10 cellular contexts compared by ENCODE assay signal in genomic region chr6:27720607-27721580, GRCh38.
DNase-seq lines count a peak whose midpoint lies in the region; ATAC-seq, FAIRE-seq and TF ChIP-seq lines count a peak whose summit lies in the region.
"Had no signal": no experiment of that assay in that cellular context is flagged by ENCODE, and none has a peak within 500 bp of the region (broad histone marks: within the 10 kb centered on the region; RNA-seq: fewer than 3 reads in every experiment).

No MANE protein-coding gene starts in this region.

- H3K4me2 ChIP-seq in PC-3 (ENCODE audit: low read length), result no peak overlapping the region

- no peaks in the 10 kb centered on the region for H3K9me3 Mint-ChIP-seq in Caco-2 (ENCODE audit: unreplicated experiment)

- H3K9ac ChIP-seq in PC-3 (ENCODE audit: low read length), result no peak overlapping the region
- H3K9ac ChIP-seq in kidney (ENCODE audit: low read length in 2 of 2), result no peak overlapping the region

- H3K4me1 Mint-ChIP-seq in Caco-2 (ENCODE audit: low read depth, unreplicated experiment), result no peaks in the 10 kb centered on the region

- intact Hi-C loops in PC-3 (cut with micrococcal nuclease) (no loop called here), Caco-2 (cut with micrococcal nuclease; ENCODE audit: unreplicated experiment) (no loop called here), kidney (cut with DNase I) (no loop called here)

- H3K27ac ChIP-seq in PC-3 (ENCODE audit: low read length) (no peak overlapping the region), kidney (ENCODE audit: low read depth in 2 of 2, low read length in 2 of 2) (no peak overlapping the region)
- H3K27ac ChIP-seq: lower lobe of right lung had no signal

- peak; percentile 61 for ATAC-seq in PC-3
- ATAC-seq: lower lobe of right lung had no signal

- H2AFZ ChIP-seq in PC-3 (ENCODE audit: low read length), result peak overlapping the region; percentile 28; the same call in 1 of the 2 replicates

- H3K4me3 ChIP-seq in PC-3 (ENCODE audit: low read length), result no peak overlapping the region
- H3K4me3 ChIP-seq in Caco-2 (ENCODE audit: low read depth, low read length), result no peak overlapping the region
- no peak overlapping the region for H3K4me3 ChIP-seq in kidney (ENCODE audit: low read length in 2 of 2)
- H3K4me3 ChIP-seq: lower lobe of right lung had no signal

- H3K27me3 ChIP-seq in PC-3 (ENCODE audit: low read length) (no peaks in the 10 kb centered on the region), Caco-2 (replicated peaks; ENCODE audit: control insufficient read depth, insufficient read depth, low read length) (no peaks in the 10 kb centered on the region)

- no peaks in the 10 kb centered on the region for H3K9me2 ChIP-seq in PC-3 (replicated peaks; ENCODE audit: low read length)

- H3K36me3 ChIP-seq in PC-3 (ENCODE audit: low read depth, low read length), result no peaks in the 10 kb centered on the region
- no peaks in the 10 kb centered on the region for H3K36me3 ChIP-seq in Caco-2 (ENCODE audit: control insufficient read depth, insufficient read depth, low read length)
- H3K36me3 ChIP-seq in kidney (ENCODE audit: control insufficient read depth in 1 of 2, insufficient read depth in 2 of 2, low read length in 2 of 2), result no peaks in the 10 kb centered on the region
- H3K36me3 ChIP-seq: lower lobe of right lung had no signal

- CTCF ChIA-PET in PC-3 (lab: Charles Lee) (interaction anchor here (0.5 kb wide), 1 partner anchor 387 kb away, joined by 3 read pairs; no protein-coding TSS in a partner anchor), Caco-2 (lab: Charles Lee) (interaction anchor here (1.2 kb wide), 1 partner anchor 31 kb away, joined by 4 read pairs; no protein-coding TSS in a partner anchor)

- H3K9me3 ChIP-seq in PC-3 (ENCODE audit: low read length) (no peaks in the 10 kb centered on the region), Caco-2 (no peaks in the 10 kb centered on the region), kidney (ENCODE audit: control insufficient read depth in 1 of 2, low read length in 2 of 2) (no peaks in the 10 kb centered on the region)
- H3K9me3 ChIP-seq: lower lobe of right lung had no signal

- H3F3A ChIP-seq in PC-3 (ENCODE audit: low read length, unreplicated experiment), result no peaks in the 10 kb centered on the region

- DNase-seq in activated naive CD4-positive, alpha-beta T cell treated with Interleukin-2 at 50 U/mL for 16 hours, result peak; percentile 4
- no peak for DNase-seq in activated naive CD4-positive, alpha-beta T cell treated with anti-CD3 and anti-CD28 coated beads, Interleukin-2, amount 50 U/mL, for 16 hours
- DNase-seq in PC-3 (peak; percentile 48), erythroblast (lab: John Stamatoyannopoulos, UW) (peak; percentile 31 to 39), Caco-2 (no peak), kidney (no peak)
- DNase-seq in stimulated activated CD4-positive, alpha-beta T cell treated with anti-CD3 and anti-CD28 coated beads, Interleukin-4, amount 100 ng/mL, for 24 hours, result peak; percentile 15
- no peak for DNase-seq in NK-92 treated with Interleukin-12 subunit alpha and Interleukin-12 subunit beta, amount 100 ng/mL, for 24 hours (lab: John Stamatoyannopoulos, UW)
- DNase-seq: HCEC 1CT, lower lobe of right lung had no signal

- no peaks in the 10 kb centered on the region for H4K20me1 ChIP-seq in PC-3 (ENCODE audit: low read length)

- H3K27me3 Mint-ChIP-seq in Caco-2 (ENCODE audit: insufficient read depth, unreplicated experiment), result no peaks in the 10 kb centered on the region

- no peak overlapping the region for H3K4me3 Mint-ChIP-seq in Caco-2 (ENCODE audit: unreplicated experiment)

- no peaks in the 10 kb centered on the region for H3K79me2 ChIP-seq in PC-3 (ENCODE audit: low read length)

- no peak for TF ChIP-seq POLR2A in erythroblast (IDR thresholded peaks at IDR 0.05; ENCODE audit: low read length)

- H3K36me3 Mint-ChIP-seq in Caco-2 (ENCODE audit: insufficient read depth, unreplicated experiment), result peaks cover 3% of the 10 kb centered on the region

- BruUV-seq in PC-3 (replicated peaks; lab: Mats Ljungman, UMichigan), result no TSS peak
- no TSS peak for BruUV-seq in Caco-2 (replicated peaks; lab: Mats Ljungman, UMichigan)

- peaks cover 8% of the 10 kb centered on the region; the same call in 1 of the 2 replicates for H3K4me1 ChIP-seq in PC-3 (ENCODE audit: insufficient read depth, low read length)
- no peaks in the 10 kb centered on the region for H3K4me1 ChIP-seq in Caco-2
- no peaks in the 10 kb centered on the region for H3K4me1 ChIP-seq in kidney (ENCODE audit: control insufficient read depth in 1 of 2, insufficient read depth in 1 of 2, low read depth in 1 of 2, low read length in 2 of 2)
- H3K4me1 ChIP-seq: lower lobe of right lung had no signal

- no peak overlapping the region for H3K27ac Mint-ChIP-seq in Caco-2 (ENCODE audit: unreplicated experiment)

- no peak for FAIRE-seq in kidney (lab: Jason Lieb, UNC)

- TF ChIP-seq CTCF in PC-3 (conservative IDR thresholded peaks at IDR 0.05; ENCODE audit: low read depth, low read length) (no peak), Caco-2 (IDR thresholded peaks at IDR 0.05; ENCODE audit: insufficient read depth in 1 of 2, low read depth in 1 of 2, low read length in 1 of 2, severe bottlenecking in 1 of 2, unreplicated experiment in 1 of 2) (no peak), kidney (IDR thresholded peaks at IDR 0.05; ENCODE audit: borderline replicate concordance, extremely low read depth, insufficient read depth) (no peak)

- POLR2A ChIA-PET in PC-3 (lab: Charles Lee; ENCODE audit: unreplicated experiment), result no interaction called here
- POLR2A ChIA-PET in Caco-2 (lab: Charles Lee), result no interaction called here

Comparison
In these comparisons a context has a peak if more than half of its experiments do, and no peak if none do; other contexts are left out.
1. DNase-seq: peak in activated naive CD4-positive, alpha-beta T cell treated with Interleukin-2 at 50 U/mL for 16 hours (single experiment), PC-3 (single experiment), erythroblast (2 of 2) and stimulated activated CD4-positive, alpha-beta T cell treated with anti-CD3 and anti-CD28 coated beads, Interleukin-4, amount 100 ng/mL, for 24 hours (single experiment); none in activated naive CD4-positive, alpha-beta T cell treated with anti-CD3 and anti-CD28 coated beads, Interleukin-2, amount 50 U/mL, for 16 hours (single experiment), Caco-2 (0 of 2), kidney (single experiment) and NK-92 treated with Interleukin-12 subunit alpha and Interleukin-12 subunit beta, amount 100 ng/mL, for 24 hours (single experiment).